Comparison of ENCODE assay signal across 17 cellular contexts in genomic region chr7:115654384-115655181, GRCh38.
DNase-seq lines count a peak whose midpoint lies in the region; ATAC-seq and TF ChIP-seq lines count a peak whose summit lies in the region.
"Had no signal": no experiment of that assay in that cellular context is flagged by ENCODE, and none has a peak within 500 bp of the region (broad histone marks: within the 10 kb centered on the region; RNA-seq: fewer than 3 reads in every experiment).

No MANE protein-coding gene starts in this region.

- H3K9me3 ChIP-seq in Peyer's patch, result no peaks in the 10 kb centered on the region
- H3K9me3 ChIP-seq: breast epithelium, MG63, neutrophil, sigmoid colon had no signal

- H3K27me3 ChIP-seq in Peyer's patch, result no peaks in the 10 kb centered on the region
- H3K27me3 ChIP-seq: breast epithelium, MG63, neutrophil, sigmoid colon had no signal

- no peak for TF ChIP-seq CTCF in Peyer's patch (IDR thresholded peaks at IDR 0.05)

- DNase-seq in Caki2 (ENCODE audit: low read depth) (peak; percentile 75), kidney glomerular epithelial cell (lab: John Stamatoyannopoulos, UW) (peak; percentile 71), Peyer's patch (no peak), SW 1271 (lab: John Stamatoyannopoulos, UW) (no peak), NCI-H2107 (lab: John Stamatoyannopoulos, UW) (no peak), NCI-H187 (lab: John Stamatoyannopoulos, UW) (no peak)
- DNase-seq: activated naive CD4-positive, alpha-beta T cell treated with Interleukin-2 at 50 U/mL for 16 hours; GOT3; MG63; NCI-H2029 treated with DMSO at 0.1 percent for 48 hours; sigmoid colon; stimulated activated naive CD4-positive, alpha-beta T cell had no signal

- in situ Hi-C loops in Caki2 (cut with HindIII; ENCODE audit: low pct_unique_long_range_greater_than_20kb, low sequenced_read_pairs), result no loop called here

- TF ChIP-seq POLR2A in Peyer's patch (IDR thresholded peaks at IDR 0.05), result no peak

- H3K27ac ChIP-seq in Peyer's patch, result no peak overlapping the region
- H3K27ac ChIP-seq: breast epithelium, neutrophil, sigmoid colon had no signal

- peak; percentile 58 for ATAC-seq in GM19463 (IDR thresholded peaks at IDR 0.05; ENCODE audit: unreplicated experiment)
- peak; percentile 66 for ATAC-seq in HG03571 (IDR thresholded peaks at IDR 0.05; ENCODE audit: unreplicated experiment)
- ATAC-seq: Panc1 had no signal

- no peak overlapping the region for H3K4me3 ChIP-seq in Peyer's patch
- H3K4me3 ChIP-seq: breast epithelium, MG63, sigmoid colon had no signal

- H3K36me3 ChIP-seq in Peyer's patch, result no peaks in the 10 kb centered on the region
- H3K36me3 ChIP-seq: breast epithelium, MG63, neutrophil, sigmoid colon had no signal

- no peaks in the 10 kb centered on the region for H3K4me1 ChIP-seq in Peyer's patch
- H3K4me1 ChIP-seq: breast epithelium, sigmoid colon had no signal

Comparison
In these comparisons a context has a peak if more than half of its experiments do, and no peak if none do; other contexts are left out.
1. DNase-seq: peak in Caki2 (single experiment) and kidney glomerular epithelial cell (single experiment); none in Peyer's patch (0 of 3), SW 1271 (0 of 2), NCI-H2107 (single experiment) and NCI-H187 (0 of 2).